ENCODE assay signal across 9 cellular contexts in genomic region chr17:44353656-44354331, GRCh38. TPM values are rescaled to one million over a fixed set of nuclear protein-coding genes. Genes with fewer than 3 reads are reported as not detected.
DNase-seq lines count a peak whose midpoint lies in the region; ATAC-seq and TF ChIP-seq lines count a peak whose summit lies in the region.
"Had no signal": no experiment of that assay in that cellular context is flagged by ENCODE, and none has a peak within 500 bp of the region (broad histone marks: within the 10 kb centered on the region; RNA-seq: fewer than 3 reads in every experiment).

No MANE protein-coding gene starts in this region.

- peak overlapping the region in 1 of 2 donors; percentile 56 for H3K27ac ChIP-seq in testis

- TF ChIP-seq CTCF in testis (IDR thresholded peaks at IDR 0.05), result no peak

- no peak overlapping the region for H3K27ac Mint-ChIP-seq in activated CD4-positive, alpha-beta T cell treated with anti-CD3 and anti-CD28 coated beads, Interleukin-2, amount 10 ng/mL, durations not matched to agents 24 days and 14 days
- H3K27ac Mint-ChIP-seq in activated T-helper 17 cell treated with anti-CD3 and anti-CD28 coated beads, Interleukin-2, amount 50 U/mL, for 72 hours, result no peak overlapping the region

- peak; percentile 76 for DNase-seq in activated CD4-positive, alpha-beta T cell treated with anti-CD3 and anti-CD28 coated beads, Interleukin-2, amount 10 ng/mL, durations not matched to agents 24 days and 14 days
- DNase-seq in activated CD4-positive, alpha-beta T cell treated with anti-CD3 and anti-CD28 coated beads, Interleukin-2, amount 50 U/mL, for 4 hours, result no peak
- DNase-seq in testis (peak; percentile 61), NCI-H1436 (lab: John Stamatoyannopoulos, UW) (no peak), pons (ENCODE audit: low spot score) (no peak)

- ATAC-seq in activated T-helper 17 cell treated with anti-CD3 and anti-CD28 coated beads, Interleukin-2, amount 50 U/mL, for 72 hours (replicated peaks), result peak; percentile 37
- no peak for ATAC-seq in GM19023 (IDR thresholded peaks at IDR 0.05; ENCODE audit: unreplicated experiment)

- H3K27me3 Mint-ChIP-seq in activated CD4-positive, alpha-beta T cell treated with anti-CD3 and anti-CD28 coated beads, Interleukin-2, amount 10 ng/mL, durations not matched to agents 24 days and 14 days, result peaks cover 4% of the 10 kb centered on the region
- no peaks in the 10 kb centered on the region for H3K27me3 Mint-ChIP-seq in activated T-helper 17 cell treated with anti-CD3 and anti-CD28 coated beads, Interleukin-2, amount 50 U/mL, for 72 hours

- H3K9me3 ChIP-seq in testis, result no peaks in the 10 kb centered on the region

- 31 to 40% methylated on average over 12 to 93 of the region's 101 CpGs for WGBS in testis, 2 donors

- H3K4me3 Mint-ChIP-seq in activated CD4-positive, alpha-beta T cell treated with anti-CD3 and anti-CD28 coated beads, Interleukin-2, amount 10 ng/mL, durations not matched to agents 24 days and 14 days, result peak overlapping the region; percentile 43
- peak overlapping the region; percentile 21 for H3K4me3 Mint-ChIP-seq in activated T-helper 17 cell treated with anti-CD3 and anti-CD28 coated beads, Interleukin-2, amount 50 U/mL, for 72 hours

- peak overlapping the region; percentile 33 for H3K4me3 ChIP-seq in iPS-11a (ENCODE audit: low read depth, low read length)
- H3K4me3 ChIP-seq in testis, result peak overlapping the region; percentile 34 to 47
- H3K4me3 ChIP-seq: lung had no signal

- H3K27me3 ChIP-seq in testis, result no peaks in the 10 kb centered on the region

- no peak for TF ChIP-seq POLR2A in testis (IDR thresholded peaks at IDR 0.05)

- peaks cover 5% of the 10 kb centered on the region for H3K36me3 Mint-ChIP-seq in activated CD4-positive, alpha-beta T cell treated with anti-CD3 and anti-CD28 coated beads, Interleukin-2, amount 10 ng/mL, durations not matched to agents 24 days and 14 days (ENCODE audit: low read depth)
- H3K36me3 Mint-ChIP-seq in activated T-helper 17 cell treated with anti-CD3 and anti-CD28 coated beads, Interleukin-2, amount 50 U/mL, for 72 hours (ENCODE audit: low read depth), result peaks cover 8% of the 10 kb centered on the region

- no peaks in the 10 kb centered on the region for H3K36me3 ChIP-seq in testis (ENCODE audit: low read depth, missing control alignments)

- intact Hi-C loops in activated CD4-positive, alpha-beta T cell treated with anti-CD3 and anti-CD28 coated beads, Interleukin-2, amount 10 ng/mL, durations not matched to agents 24 days and 14 days (cut with micrococcal nuclease), result no loop called here
- intact Hi-C loops in testis (cut with DNase I; ENCODE audit: low total_unique reads), result no loop called here

- H3K9me3 Mint-ChIP-seq in activated CD4-positive, alpha-beta T cell treated with anti-CD3 and anti-CD28 coated beads, Interleukin-2, amount 10 ng/mL, durations not matched to agents 24 days and 14 days, result no peaks in the 10 kb centered on the region
- no peaks in the 10 kb centered on the region for H3K9me3 Mint-ChIP-seq in activated T-helper 17 cell treated with anti-CD3 and anti-CD28 coated beads, Interleukin-2, amount 50 U/mL, for 72 hours

- no peaks in the 10 kb centered on the region for H3K4me1 Mint-ChIP-seq in activated CD4-positive, alpha-beta T cell treated with anti-CD3 and anti-CD28 coated beads, Interleukin-2, amount 10 ng/mL, durations not matched to agents 24 days and 14 days
- H3K4me1 Mint-ChIP-seq in activated T-helper 17 cell treated with anti-CD3 and anti-CD28 coated beads, Interleukin-2, amount 50 U/mL, for 72 hours, result peaks cover under 1% of the 10 kb centered on the region

- no peaks in the 10 kb centered on the region for H3K4me1 ChIP-seq in testis

RNA-seq across cellular contexts. Expression of gene GRN, which starts 8.7 kb away (rescaled TPM):
- 33.0 and 34.6 TPM in 2 replicates for total RNA-seq in activated CD4-positive, alpha-beta T cell treated with anti-CD3 and anti-CD28 coated beads, Interleukin-2, amount 10 ng/mL, durations not matched to agents 24 days and 14 days
- total RNA-seq in activated T-helper 17 cell treated with anti-CD3 and anti-CD28 coated beads, Interleukin-2, amount 50 U/mL, for 72 hours, result 10 to 100 TPM; 48.5 to 54.5 TPM
- 100 to 1,000 TPM; 263 to 489 TPM for total RNA-seq in testis
- polyA plus RNA-seq in testis (ENCODE audit: insufficient read depth, low read depth, low replicate concordance), result 161 TPM

RNA-seq across cellular contexts. Expression of gene FAM171A2, which starts 9.9 kb away (rescaled TPM):
- 0.21 and 0.26 TPM in 2 replicates for total RNA-seq in activated CD4-positive, alpha-beta T cell treated with anti-CD3 and anti-CD28 coated beads, Interleukin-2, amount 10 ng/mL, durations not matched to agents 24 days and 14 days
- under 1 TPM; 0.17 to 0.32 TPM for total RNA-seq in activated T-helper 17 cell treated with anti-CD3 and anti-CD28 coated beads, Interleukin-2, amount 50 U/mL, for 72 hours
- total RNA-seq in testis, result 1 to 10 TPM; 2.0 to 3.6 TPM
- 1.3 TPM for polyA plus RNA-seq in testis (ENCODE audit: insufficient read depth, low read depth, low replicate concordance)

RNA-seq across cellular contexts. Expression of gene SLC25A39, which starts 29.2 kb away (rescaled TPM):
- total RNA-seq in activated CD4-positive, alpha-beta T cell treated with anti-CD3 and anti-CD28 coated beads, Interleukin-2, amount 10 ng/mL, durations not matched to agents 24 days and 14 days, result 172 TPM in 2 replicates
- 100 to 1,000 TPM in 1 of 2 donors, 10 to 100 TPM in 1; 60.3 to 114 TPM for total RNA-seq in activated T-helper 17 cell treated with anti-CD3 and anti-CD28 coated beads, Interleukin-2, amount 50 U/mL, for 72 hours
- 100 to 1,000 TPM; 131 to 176 TPM for total RNA-seq in testis
- polyA plus RNA-seq in testis (ENCODE audit: insufficient read depth, low read depth, low replicate concordance), result 141 TPM

RNA-seq across cellular contexts. Expression of gene ITGA2B, which starts 35.7 kb away (rescaled TPM):
- 0.65 and 0.85 TPM in 2 replicates for total RNA-seq in activated CD4-positive, alpha-beta T cell treated with anti-CD3 and anti-CD28 coated beads, Interleukin-2, amount 10 ng/mL, durations not matched to agents 24 days and 14 days
- 1 to 10 TPM; 2.2 to 3.7 TPM for total RNA-seq in activated T-helper 17 cell treated with anti-CD3 and anti-CD28 coated beads, Interleukin-2, amount 50 U/mL, for 72 hours
- total RNA-seq in testis, result 1 to 10 TPM; 5.1 to 6.7 TPM
- polyA plus RNA-seq in testis (ENCODE audit: insufficient read depth, low read depth, low replicate concordance), result 6.0 TPM

RNA-seq across cellular contexts. Expression of gene RUNDC3A, which starts 45.4 kb away (rescaled TPM):
- 0.42 TPM in 1 of 2 replicates, not detected in the other for total RNA-seq in activated CD4-positive, alpha-beta T cell treated with anti-CD3 and anti-CD28 coated beads, Interleukin-2, amount 10 ng/mL, durations not matched to agents 24 days and 14 days
- under 1 TPM; 0.41 to 0.53 TPM for total RNA-seq in activated T-helper 17 cell treated with anti-CD3 and anti-CD28 coated beads, Interleukin-2, amount 50 U/mL, for 72 hours
- total RNA-seq in testis, result 10 to 100 TPM; 14.6 to 53.1 TPM
- polyA plus RNA-seq in testis (ENCODE audit: insufficient read depth, low read depth, low replicate concordance), result 17.5 TPM

Comparison
In these comparisons a context has a peak if more than half of its experiments do, and no peak if none do; other contexts are left out.
1. DNase-seq: peak in activated CD4-positive, alpha-beta T cell treated with anti-CD3 and anti-CD28 coated beads, Interleukin-2, amount 10 ng/mL, durations not matched to agents 24 days and 14 days (single experiment) and testis (single experiment); none in activated CD4-positive, alpha-beta T cell treated with anti-CD3 and anti-CD28 coated beads, Interleukin-2, amount 50 U/mL, for 4 hours (0 of 2), NCI-H1436 (single experiment) and pons (single experiment).